Comparison of ENCODE assay signal across 12 cellular contexts in the genomic region with DNA sequence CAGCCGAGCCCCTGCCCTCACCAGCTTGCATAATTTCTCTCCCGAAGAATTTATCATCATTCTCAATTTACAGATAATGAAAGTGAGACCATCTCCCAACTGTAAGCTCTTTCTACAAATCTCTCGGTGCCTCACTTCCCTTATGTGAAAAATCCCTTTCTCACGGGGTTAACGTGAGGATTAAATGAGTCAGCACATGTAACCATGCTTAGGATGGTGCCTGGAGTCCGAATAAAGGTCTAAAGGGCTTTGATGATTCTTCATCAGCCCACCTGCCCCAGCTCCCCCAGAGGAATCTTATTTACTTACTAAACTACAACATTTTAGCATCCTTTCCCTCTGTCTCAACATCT. TPM values are rescaled to one million over a fixed set of nuclear protein-coding genes. Genes with fewer than 3 reads are reported as not detected.
DNase-seq lines count a peak whose midpoint lies in the region; ATAC-seq, FAIRE-seq and TF ChIP-seq lines count a peak whose summit lies in the region.
"Had no signal": no experiment of that assay in that cellular context is flagged by ENCODE, and none has a peak within 500 bp of the region (broad histone marks: within the 10 kb centered on the region; RNA-seq: fewer than 3 reads in every experiment).

No MANE protein-coding gene starts in this region.

- no peak for TF ChIP-seq POLR2A in A549 (IDR thresholded peaks at IDR 0.05; ENCODE audit: low read length)

- H3K4me2 ChIP-seq in A549: no peak overlapping the region

- no peak overlapping the region for H3K27ac ChIP-seq in A549
- H3K27ac ChIP-seq: HL-60 had no signal

- H3K4me1 ChIP-seq in A549: 0 out of 3 replicates have a peak, but pooled peaks cover 3% of the 10 kb centered on the region
- H3K4me1 ChIP-seq: HAP-1 had no signal

- peak overlapping the region; percentile 54 for H3K27ac Mint-ChIP-seq in activated CD8-positive, alpha-beta T cell treated with anti-CD3 and anti-CD28 coated beads, Interleukin-2, amount 10 ng/mL, durations not matched to agents 7 days and 5 days

- DNase-seq in A549 (ENCODE audit: low read depth in 1 of 2, low spot score in 1 of 2) (no peak), GM12864 (ENCODE audit: low read depth) (peak; percentile 81), hippocampal formation (lab: John Stamatoyannopoulos, UW) (no peak), cerebellum (ENCODE audit: low spot score) (no peak), DMS 273 treated with DMSO at 0.1 percent for 48 hours (lab: John Stamatoyannopoulos, UW) (no peak)
- no peak for DNase-seq in activated CD8-positive, alpha-beta T cell treated with anti-CD3 and anti-CD28 coated beads, Interleukin-2, amount 10 ng/mL, durations not matched to agents 7 days and 5 days
- DNase-seq in stimulated activated CD4-positive, alpha-beta T cell treated with anti-CD3 and anti-CD28 coated beads, Interleukin-4, amount 100 ng/mL, for 24 hours: no peak
- DNase-seq: NCI-H1105 had no signal

- ATAC-seq in A549: no peak
- ATAC-seq in HG02852 (IDR thresholded peaks at IDR 0.05; ENCODE audit: unreplicated experiment): peak; percentile 58
- no peak for ATAC-seq in activated CD8-positive, alpha-beta T cell treated with anti-CD3 and anti-CD28 coated beads, Interleukin-2, amount 10 ng/mL, durations not matched to agents 7 days and 5 days

- CTCF ChIA-PET in A549 (lab: Yijun Ruan, JAX): interaction anchor here (2.2 to 10.8 kb wide), 2 partner anchors 104 to 630 kb away, joined by 8 to 158 read pairs; no protein-coding TSS in a partner anchor
- CTCF ChIA-PET in activated CD8-positive, alpha-beta T cell treated with anti-CD3 and anti-CD28 coated beads, Interleukin-2, amount 10 ng/mL, durations not matched to agents 7 days and 5 days (lab: Charles Lee): interaction anchor here (0.9 to 1.0 kb wide), 2 partner anchors 106 kb away, joined by 4 read pairs; no protein-coding TSS in a partner anchor

- H3K4me3 ChIP-seq in A549 (no peak overlapping the region), GM12864 (ENCODE audit: low read depth, low read length) (no peak overlapping the region)
- H3K4me3 ChIP-seq: HAP-1 had no signal

- H3K4me1 Mint-ChIP-seq in activated CD8-positive, alpha-beta T cell treated with anti-CD3 and anti-CD28 coated beads, Interleukin-2, amount 10 ng/mL, durations not matched to agents 7 days and 5 days (ENCODE audit: low read depth): peaks cover 46% of the 10 kb centered on the region

- H3K36me3 Mint-ChIP-seq in activated CD8-positive, alpha-beta T cell treated with anti-CD3 and anti-CD28 coated beads, Interleukin-2, amount 10 ng/mL, durations not matched to agents 7 days and 5 days (ENCODE audit: low read depth): peaks cover 65% of the 10 kb centered on the region

- no peaks in the 10 kb centered on the region for H3K27me3 Mint-ChIP-seq in activated CD8-positive, alpha-beta T cell treated with anti-CD3 and anti-CD28 coated beads, Interleukin-2, amount 10 ng/mL, durations not matched to agents 7 days and 5 days (ENCODE audit: low read depth)

- H3K4me3 Mint-ChIP-seq in activated CD8-positive, alpha-beta T cell treated with anti-CD3 and anti-CD28 coated beads, Interleukin-2, amount 10 ng/mL, durations not matched to agents 7 days and 5 days: no peak overlapping the region

- no peak for TF ChIP-seq EP300 in A549 (IDR thresholded peaks at IDR 0.05)

- TF ChIP-seq CTCF in A549 (IDR thresholded peaks at IDR 0.05): no peak
- no peak for TF ChIP-seq CTCF in GM12864 (IDR thresholded peaks at IDR 0.05; ENCODE audit: low read depth, low read length, missing control alignments)

- H3K9me3 ChIP-seq in A549: no peaks in the 10 kb centered on the region
- H3K9me3 ChIP-seq: HAP-1 had no signal

- no peaks in the 10 kb centered on the region for H3K9me3 Mint-ChIP-seq in activated CD8-positive, alpha-beta T cell treated with anti-CD3 and anti-CD28 coated beads, Interleukin-2, amount 10 ng/mL, durations not matched to agents 7 days and 5 days (ENCODE audit: insufficient read depth)

- WGBS in A549 (ENCODE audit: missing lambda C conversion rate): 45% methylated on average over 6 of the region's 6 CpGs

- POLR2A ChIA-PET in A549 (lab: Yijun Ruan, JAX): no interaction called here
- POLR2A ChIA-PET in activated CD8-positive, alpha-beta T cell treated with anti-CD3 and anti-CD28 coated beads, Interleukin-2, amount 10 ng/mL, durations not matched to agents 7 days and 5 days (lab: Charles Lee): interaction anchor here (0.6 kb wide), 1 partner anchor 167 kb away, joined by 3 read pairs; no protein-coding TSS in a partner anchor

- no peak for TF ChIP-seq RAD21 in A549 (conservative IDR thresholded peaks at IDR 0.05 in 1 of 2, IDR thresholded peaks at IDR 0.05 in 1 of 2)

- peak; percentile 63 for FAIRE-seq in A549 (lab: Jason Lieb, UNC)

TF ChIP-seq in A549, 52 proteins besides CTCF, POLR2A, EP300 and RAD21:
- TF ChIP-seq MAFK (IDR thresholded peaks at IDR 0.05; ENCODE audit: partially characterized antibody) (peak; percentile 44), CEBPB (IDR thresholded peaks at IDR 0.05) (no peak)

RNA-seq across cellular contexts. Expression of a gene that starts 24.8 kb away (rescaled TPM):
- polyA plus RNA-seq in A549 (2011; rRNA removed) (not detected in 2 replicates), A549 (2017; fragmentation: RNase III; extraction: RNeasy Plus Mini Kit Qiagen cat#74134 plus additional on column Dnase treatment) (not detected in 3 replicates)
- not detected in 2 replicates for polyA plus RNA-seq in A549 (2012; cell fraction: cytosol; rRNA removed)
- 0.01 TPM in 1 of 2 replicates, not detected in the other for polyA plus RNA-seq in A549 (2012; cell fraction: nucleus; rRNA removed)
- polyA minus RNA-seq in A549 (2011; rRNA and poly(A)+ RNA removed): not detected in 2 replicates
- 10 to 100 TPM; 18.3 to 20.7 TPM for total RNA-seq in activated CD8-positive, alpha-beta T cell treated with anti-CD3 and anti-CD28 coated beads, Interleukin-2, amount 10 ng/mL, durations not matched to agents 7 days and 5 days
- 0.54 TPM for total RNA-seq in cerebellum
- polyA plus RNA-seq: BJ had no signal

Comparison
In these comparisons a context has a peak if more than half of its experiments do, and no peak if none do; other contexts are left out.
1. RNA of a gene that starts 24.8 kb away (total RNA-seq): 18.3 to 20.7 TPM in activated CD8-positive, alpha-beta T cell treated with anti-CD3 and anti-CD28 coated beads, Interleukin-2, amount 10 ng/mL, durations not matched to agents 7 days and 5 days; 0.54 TPM in cerebellum (single experiment); every median in the first group is over 10 times any median in the second.